In genomic region chr1:115183158-115183557, GRCh38 we compare ENCODE assay signal across 14 cellular contexts.
DNase-seq lines count a peak whose midpoint lies in the region; ATAC-seq, FAIRE-seq and TF ChIP-seq lines count a peak whose summit lies in the region.
"Had no signal": no experiment of that assay in that cellular context is flagged by ENCODE, and none has a peak within 500 bp of the region (broad histone marks: within the 10 kb centered on the region; RNA-seq: fewer than 3 reads in every experiment).

No MANE protein-coding gene starts in this region.

- no peak overlapping the region for H4K5ac ChIP-seq in H1 (ENCODE audit: insufficient read length, low read depth, low read length)

- H3K27ac Mint-ChIP-seq in HFFc6, result peak overlapping the region; percentile 98

- no peak for TF ChIP-seq EP300 in H1 (IDR thresholded peaks at IDR 0.05; ENCODE audit: borderline replicate concordance in 1 of 2, low read depth in 2 of 2, low read length in 2 of 2)

- no peak for TF ChIP-seq POLR2A in H1 (IDR thresholded peaks at IDR 0.05; ENCODE audit: control extremely low read depth in 1 of 2, low read depth in 2 of 2, low read length in 2 of 2)

- no peak overlapping the region for H3K9ac ChIP-seq in H1 (replicated peaks in 1 of 4; ENCODE audit: extremely low read depth in 1 of 4, low read depth in 3 of 4, low read length in 3 of 4)

- no peak overlapping the region for H4K8ac ChIP-seq in H1 (ENCODE audit: extremely low read depth, insufficient read depth, low read length)

- no peak overlapping the region for H3K27ac ChIP-seq in H1 (ENCODE audit: low read depth, low read length)
- peak overlapping the region; percentile 96 for H3K27ac ChIP-seq in psoas muscle

- peak; percentile 4 for DNase-seq in activated CD4-positive, alpha-beta T cell treated with anti-CD3 and anti-CD28 coated beads for 48 hours
- no peak for DNase-seq in activated CD4-positive, alpha-beta T cell treated with anti-CD3 and anti-CD28 coated beads for 4 hours
- DNase-seq in HFFc6 (no peak), H1 (ENCODE audit: low read depth in 1 of 2, low spot score in 2 of 2) (peak in 1 of 2 experiments; percentile 74), psoas muscle (no peak), NCI-H510A (lab: John Stamatoyannopoulos, UW) (no peak), OCI-M1 (lab: John Stamatoyannopoulos, UW) (no peak)
- DNase-seq: activated CD4-positive, CD25-positive, alpha-beta regulatory T cell; Calu3; NCI-H2081 treated with DMSO at 0.1 percent for 48 hours; occipital lobe; SW 1271 had no signal

- no peak overlapping the region for H3K23ac ChIP-seq in H1 (ENCODE audit: insufficient read length)

- no peak overlapping the region for H3K18ac ChIP-seq in H1 (ENCODE audit: extremely low read depth, low read length)

- H2BK12ac ChIP-seq in H1 (ENCODE audit: low read depth, low read length), result no peak overlapping the region

- no peak overlapping the region for H3K56ac ChIP-seq in H1 (replicated peaks; ENCODE audit: insufficient read length, low read depth, low read length)

- no peak overlapping the region for H2BK15ac ChIP-seq in H1 (ENCODE audit: low read length)

- H3K4me3 Mint-ChIP-seq in HFFc6, result peak overlapping the region; percentile 17; the same call in 1 of the 2 replicates

- peaks cover 99% of the 10 kb centered on the region for H3K4me1 Mint-ChIP-seq in HFFc6 (ENCODE audit: low read depth)

- no peaks in the 10 kb centered on the region for H3K23me2 ChIP-seq in H1 (ENCODE audit: low read depth, low read length)

- POLR2A ChIA-PET in H1 (lab: Charles Lee; ENCODE audit: partially characterized antibody), result no interaction called here

- H3K36me3 ChIP-seq in H1 (ENCODE audit: control insufficient read depth in 2 of 4, insufficient read depth in 4 of 4, low read length in 3 of 4) (no peaks in the 10 kb centered on the region), psoas muscle (ENCODE audit: insufficient read depth in 1 of 2, low read depth in 1 of 2) (no peaks in the 10 kb centered on the region)
- H3K36me3 ChIP-seq: HAP-1 had no signal

- no peaks in the 10 kb centered on the region for H3K79me2 ChIP-seq in H1 (ENCODE audit: control insufficient read depth in 1 of 2, insufficient read depth in 2 of 2, low read length in 2 of 2)

- no peak overlapping the region for H4K91ac ChIP-seq in H1 (replicated peaks; ENCODE audit: insufficient read length, low read length)

- H2BK120ac ChIP-seq in H1 (replicated peaks; ENCODE audit: low read depth, low read length), result no peak overlapping the region

- H2AFZ ChIP-seq in H1 (ENCODE audit: low read length), result no peak overlapping the region

- ATAC-seq in psoas muscle (no peak), GM21526 (IDR thresholded peaks at IDR 0.05; ENCODE audit: low FRiP score, unreplicated experiment) (no peak)

- H4K20me1 ChIP-seq in H1 (replicated peaks in 1 of 2; ENCODE audit: control insufficient read depth in 1 of 2, insufficient read depth in 2 of 2, low read length in 2 of 2), result no peaks in the 10 kb centered on the region

- no peaks in the 10 kb centered on the region for H3K9me3 Mint-ChIP-seq in HFFc6

- no peak overlapping the region for H2BK5ac ChIP-seq in H1 (ENCODE audit: low read depth, low read length)

- peak; percentile 80 to 82 for TF ChIP-seq RAD21 in H1 (IDR thresholded peaks at IDR 0.05 in 1 of 2, conservative IDR thresholded peaks at IDR 0.05 in 1 of 2; ENCODE audit: low read depth in 2 of 2, low read length in 2 of 2)

- H3K4me1 ChIP-seq in H1 (replicated peaks in 1 of 4; ENCODE audit: control insufficient read depth in 3 of 4, insufficient read depth in 4 of 4, low read length in 3 of 4) (no peaks in the 10 kb centered on the region), psoas muscle (peaks cover 42% of the 10 kb centered on the region)
- H3K4me1 ChIP-seq: HAP-1 had no signal

- H3K4me3 ChIP-seq in H1 (ENCODE audit: extremely low read depth in 1 of 4, insufficient read depth in 2 of 4, low read depth in 3 of 4, low read length in 4 of 4) (no peak overlapping the region), psoas muscle (no peak overlapping the region)
- H3K4me3 ChIP-seq: HAP-1 had no signal

- CTCF ChIA-PET in H1 (lab: Charles Lee; ENCODE audit: partially characterized antibody), result interaction anchor here (0.5 to 10.7 kb wide), 19 partner anchors 10 to 411 kb away, joined by 3 to 125 read pairs (median 5); no protein-coding TSS in a partner anchor

- no peaks in the 10 kb centered on the region; the same call in 1 of the 2 replicates for H3K27me3 Mint-ChIP-seq in HFFc6 (ENCODE audit: insufficient read depth)

- no peak overlapping the region for H3K4me2 ChIP-seq in H1 (ENCODE audit: insufficient read depth in 1 of 2, low read depth in 2 of 2, low read length in 2 of 2)

- no peak overlapping the region for H3K14ac ChIP-seq in H1 (ENCODE audit: insufficient read length)

- WGBS in H1 (ENCODE audit: extremely low coverage in 1 of 2, insufficient coverage in 1 of 2, insufficient read length in 1 of 2, insufficient replicate concordance in 2 of 2, low coverage in 1 of 2, low lambda C conversion rate in 2 of 2, missing lambda C conversion rate in 1 of 2), 2 experiments, result 76% methylated on average over 6 of the region's 6 CpGs; no CpG with 5 or more reads in 1 of the 2 experiments
- 87 to 92% (median 90%) methylated on average over 6 of the region's 6 CpGs for WGBS in psoas muscle, 3 donors

- no peak overlapping the region for H2BK20ac ChIP-seq in H1 (ENCODE audit: low read length)

- no peaks in the 10 kb centered on the region for H3K79me1 ChIP-seq in H1 (ENCODE audit: low read depth, low read length)

- peaks cover 24% of the 10 kb centered on the region for H3K36me3 Mint-ChIP-seq in HFFc6 (ENCODE audit: low read depth)

- no peak overlapping the region for H3K4ac ChIP-seq in H1 (replicated peaks; ENCODE audit: insufficient read length, low read depth, low read length)

- no peak for FAIRE-seq in H1 (lab: Jason Lieb, UNC)

- H3K9me3 ChIP-seq in H1 (ENCODE audit: insufficient read depth in 2 of 2, low read depth in 1 of 2, low read length in 1 of 2) (no peaks in the 10 kb centered on the region), psoas muscle (no peaks in the 10 kb centered on the region)
- H3K9me3 ChIP-seq: HAP-1 had no signal

- peak; percentile 39; the same call in 1 of the 2 replicates for TF ChIP-seq CTCF in HFFc6 (IDR thresholded peaks at IDR 0.05)
- peak; percentile 60 to 75 (median 66) for TF ChIP-seq CTCF in H1 (IDR thresholded peaks at IDR 0.05; ENCODE audit: control extremely low read depth in 1 of 3, insufficient read depth in 1 of 3, low read depth in 1 of 3, low read length in 3 of 3)
- TF ChIP-seq CTCF in psoas muscle (IDR thresholded peaks at IDR 0.05), result no peak

- intact Hi-C loops in psoas muscle (cut with DNase I), result no loop called here

- no peak overlapping the region for H2AK5ac ChIP-seq in H1 (ENCODE audit: low read depth, low read length)

- H3K27me3 ChIP-seq in H1 (replicated peaks in 1 of 4; ENCODE audit: control insufficient read depth in 3 of 4, extremely low read depth in 1 of 4, insufficient read depth in 3 of 4, low read length in 3 of 4) (no peaks in the 10 kb centered on the region), psoas muscle (ENCODE audit: insufficient read depth in 3 of 3, low read length in 2 of 3) (no peaks in the 10 kb centered on the region)

TF ChIP-seq in H1, 55 proteins besides CTCF, POLR2A, EP300 and RAD21:
- no peak for TF ChIP-seq POLR2AphosphoS5 (IDR thresholded peaks at IDR 0.05; ENCODE audit: low read depth, low read length)
- TF ChIP-seq RBBP5 (IDR thresholded peaks at IDR 0.05; ENCODE audit: borderline replicate concordance, low read depth, low read length), result no peak
- no peak for TF ChIP-seq JUND (IDR thresholded peaks at IDR 0.05; ENCODE audit: low read length)
- no peak for TF ChIP-seq MAFK (IDR thresholded peaks at IDR 0.05; ENCODE audit: low read depth, low read length)
- no peak for TF ChIP-seq BCL11A (IDR thresholded peaks at IDR 0.05; ENCODE audit: low read depth in 2 of 2, low read length in 2 of 2)
- no peak for TF ChIP-seq USF2 (IDR thresholded peaks at IDR 0.05; ENCODE audit: low read length)
